ENCODE assay signal across 18 cellular contexts in the genomic region with DNA sequence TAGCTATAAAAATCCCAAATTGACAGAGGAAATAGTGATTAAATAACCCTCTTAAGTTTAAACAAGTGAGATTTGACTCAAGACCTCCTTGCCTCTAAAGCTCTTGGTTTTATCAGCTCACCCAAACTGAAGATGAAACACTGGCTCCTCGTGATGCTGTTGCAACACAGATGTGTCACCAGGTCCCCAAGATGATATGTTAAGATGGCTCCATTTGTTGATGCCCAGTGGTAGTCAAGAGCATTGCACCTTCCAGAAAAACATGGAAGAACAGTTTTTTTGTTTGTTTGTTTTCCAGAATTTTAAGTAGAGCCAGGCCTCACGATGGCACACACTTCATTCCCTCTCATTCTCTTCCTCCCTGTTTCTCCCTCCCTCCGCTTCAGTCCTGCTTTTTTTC.
A peak's percentile ranks its signal among the peaks of the same experiment; 100 is the strongest.
DNase-seq lines count a peak whose midpoint lies in the region; ATAC-seq and TF ChIP-seq lines count a peak whose summit lies in the region.
"Had no signal": no experiment of that assay in that cellular context is flagged by ENCODE, and none has a peak within 500 bp of the region (broad histone marks: within the 10 kb centered on the region; RNA-seq: fewer than 3 reads in every experiment).

No MANE protein-coding gene starts in this region.

- H3K4me3 ChIP-seq in brain microvascular endothelial cell (ENCODE audit: low read depth, low read length) = no peak overlapping the region
- H3K4me3 ChIP-seq: esophagus muscularis mucosa, lung, transverse colon had no signal

- no peaks in the 10 kb centered on the region for H3K27me3 ChIP-seq in brain microvascular endothelial cell (replicated peaks)
- H3K27me3 ChIP-seq: esophagus muscularis mucosa, transverse colon had no signal

- H3K36me3 Mint-ChIP-seq in mesothelial cell of epicardium = no peaks in the 10 kb centered on the region
- H3K36me3 Mint-ChIP-seq: activated naive CD8-positive, alpha-beta T cell treated with anti-CD3 and anti-CD28 coated beads for 36 hours had no signal

- peaks cover 7% of the 10 kb centered on the region for H3K9me3 Mint-ChIP-seq in mesothelial cell of epicardium
- H3K9me3 Mint-ChIP-seq: activated naive CD8-positive, alpha-beta T cell treated with anti-CD3 and anti-CD28 coated beads for 36 hours; nephron had no signal

- in situ Hi-C loops in brain microvascular endothelial cell (cut with HindIII; ENCODE audit: low pct_ligation_motif_present, low sequenced_read_pairs) = no loop called here

- DNase-seq in MV-4-11 (lab: John Stamatoyannopoulos, UW) (peak; percentile 82), brain microvascular endothelial cell (no peak), mesothelial cell of epicardium (ENCODE audit: low spot score in 2 of 2, unreplicated experiment in 2 of 2) (no peak), NCI-H2107 (lab: John Stamatoyannopoulos, UW) (no peak), iPS-NIHi11 (ENCODE audit: low spot score) (no peak)
- DNase-seq: activated CD4-positive, alpha-beta T cell treated with anti-CD3 and anti-CD28 coated beads for 4 hours; activated naive CD8-positive, alpha-beta T cell treated with anti-CD3 and anti-CD28 coated beads for 36 hours; activated T-cell treated with anti-CD3 and anti-CD28 coated beads for 4 hours; NCI-H1417 treated with DMSO at 0.1 percent for 48 hours; right cardiac atrium; transverse colon had no signal

- no peak overlapping the region for H3K27ac Mint-ChIP-seq in mesothelial cell of epicardium
- H3K27ac Mint-ChIP-seq: activated naive CD8-positive, alpha-beta T cell treated with anti-CD3 and anti-CD28 coated beads for 36 hours; nephron had no signal

- no peak for ATAC-seq in GM21619 (IDR thresholded peaks at IDR 0.05; ENCODE audit: unreplicated experiment)
- ATAC-seq in GM21576 (IDR thresholded peaks at IDR 0.05; ENCODE audit: unreplicated experiment) = no peak
- ATAC-seq: right cardiac atrium had no signal

- no peak overlapping the region for H3K4me3 Mint-ChIP-seq in mesothelial cell of epicardium
- H3K4me3 Mint-ChIP-seq: activated naive CD8-positive, alpha-beta T cell treated with anti-CD3 and anti-CD28 coated beads for 36 hours; nephron had no signal

- H3K4me1 Mint-ChIP-seq in mesothelial cell of epicardium = peaks cover 9% of the 10 kb centered on the region

- H3K27ac ChIP-seq in brain microvascular endothelial cell = no peak overlapping the region
- H3K27ac ChIP-seq: C4-2B, esophagus muscularis mucosa, transverse colon had no signal

- no peaks in the 10 kb centered on the region for H3K36me3 ChIP-seq in brain microvascular endothelial cell (replicated peaks)
- H3K36me3 ChIP-seq: esophagus muscularis mucosa, transverse colon had no signal

- H3K27me3 Mint-ChIP-seq in mesothelial cell of epicardium (ENCODE audit: low read depth) = no peaks in the 10 kb centered on the region

- TF ChIP-seq CTCF in GM12873 (IDR thresholded peaks at IDR 0.05; ENCODE audit: insufficient read depth, low read depth, low read length, missing control alignments) (peak; percentile 28), brain microvascular endothelial cell (IDR thresholded peaks at IDR 0.05; ENCODE audit: low read depth, low read length, missing control alignments) (peak; percentile 47), mesothelial cell of epicardium (IDR thresholded peaks at IDR 0.05; ENCODE audit: unreplicated experiment) (peak; percentile 28)
